Comparison of ENCODE assay signal across 8 cellular contexts in genomic region chr1:64898107-64898861, GRCh38.
DNase-seq lines count a peak whose midpoint lies in the region; ATAC-seq, FAIRE-seq and TF ChIP-seq lines count a peak whose summit lies in the region.

No MANE protein-coding gene starts in this region.

- H3K27me3 ChIP-seq in BLaER1 (no peaks in the 10 kb centered on the region), skeletal muscle satellite cell (ENCODE audit: control insufficient read depth, insufficient read depth, low read length) (no peaks in the 10 kb centered on the region)

- peaks cover 95% of the 10 kb centered on the region for H4K20me1 ChIP-seq in BLaER1

- FAIRE-seq in D721Med (lab: Jason Lieb, UNC): no peak

- H3K9me3 ChIP-seq in BLaER1 (no peaks in the 10 kb centered on the region), skeletal muscle satellite cell (replicated peaks; ENCODE audit: low read length) (no peaks in the 10 kb centered on the region)

- H3K4me3 ChIP-seq in BLaER1 (no peak overlapping the region), skeletal muscle satellite cell (ENCODE audit: low read length) (no peak overlapping the region)

- H3K4me1 ChIP-seq in BLaER1: peaks cover 46% of the 10 kb centered on the region
- H3K4me1 ChIP-seq in skeletal muscle satellite cell (ENCODE audit: control insufficient read depth, insufficient read depth, low read length): peaks cover 25% of the 10 kb centered on the region

- H3K9ac ChIP-seq in BLaER1: no peak overlapping the region
- peak overlapping the region; percentile 73 for H3K9ac ChIP-seq in skeletal muscle satellite cell (ENCODE audit: low read depth, low read length)

- peak overlapping the region; percentile 36; the same call in 1 of the 2 replicates for H3K27ac ChIP-seq in BLaER1

- peak; percentile 55 for DNase-seq in NCI-H510A treated with DMSO at 0.1 percent for 48 hours (lab: John Stamatoyannopoulos, UW)
- DNase-seq in amniotic epithelial cell (ENCODE audit: low read depth): peak; percentile 92
- DNase-seq in hepatic stellate cell (ENCODE audit: low spot score): peak; percentile 79
- no peak for DNase-seq in D721Med (ENCODE audit: insufficient read length, low spot score)

- no peak for TF ChIP-seq CTCF in D721Med (IDR thresholded peaks at IDR 0.05; ENCODE audit: insufficient read depth, missing control alignments)

- H3K4me2 ChIP-seq in BLaER1: peak overlapping the region; percentile 53
- H3K4me2 ChIP-seq in skeletal muscle satellite cell (ENCODE audit: low read length): peak overlapping the region; percentile 37

- ATAC-seq in GM18873 (IDR thresholded peaks at IDR 0.05; ENCODE audit: low FRiP score, unreplicated experiment) (peak; percentile 71), HG03060 (IDR thresholded peaks at IDR 0.05; ENCODE audit: low read depth, unreplicated experiment) (peak; percentile 73)

- H3K36me3 ChIP-seq in BLaER1 (no peaks in the 10 kb centered on the region), skeletal muscle satellite cell (ENCODE audit: insufficient read depth, low read length) (no peaks in the 10 kb centered on the region)
